In the genomic region with DNA sequence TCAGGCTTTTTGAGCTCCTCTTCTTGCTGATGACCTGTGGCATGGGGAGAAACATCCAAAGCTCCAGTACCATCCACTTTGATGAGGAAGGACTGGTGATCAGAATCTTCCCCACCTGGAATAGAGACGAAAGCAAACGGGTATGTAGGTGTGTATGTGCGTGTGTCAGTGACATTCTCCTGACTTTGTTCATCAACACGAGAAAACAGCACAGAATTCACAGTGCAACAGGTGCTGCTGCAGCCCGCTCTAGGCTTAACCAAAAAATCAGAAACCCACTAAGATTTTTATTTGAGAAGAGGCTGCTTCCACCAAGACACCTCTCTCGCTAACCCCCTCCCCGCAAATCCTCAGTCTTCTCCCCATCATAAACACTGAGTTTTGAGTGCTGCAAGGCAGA, we compare ENCODE assay signal across 1 cellular context.
TF ChIP-seq lines count a peak whose summit lies in the region.

No MANE protein-coding gene starts in this region.

TF ChIP-seq in K562, 482 proteins besides CTCF, POLR2A, EP300 and RAD21:
- TF ChIP-seq TEAD1 (CRISPR knock-in tag; IDR thresholded peaks at IDR 0.05), result no peak
- no peak for TF ChIP-seq ZNF79 (CRISPR knock-in tag; IDR thresholded peaks at IDR 0.05; ENCODE audit: low read depth)
- TF ChIP-seq ZNF121 (CRISPR knock-in tag; conservative IDR thresholded peaks at IDR 0.05), result no peak
- no peak for TF ChIP-seq ATF1 (CRISPR knock-in tag; IDR thresholded peaks at IDR 0.05)
- TF ChIP-seq ATF1 (tag; IDR thresholded peaks at IDR 0.05), result no peak
- TF ChIP-seq DNMT1 (IDR thresholded peaks at IDR 0.05), result no peak
- TF ChIP-seq, protein P1, sequence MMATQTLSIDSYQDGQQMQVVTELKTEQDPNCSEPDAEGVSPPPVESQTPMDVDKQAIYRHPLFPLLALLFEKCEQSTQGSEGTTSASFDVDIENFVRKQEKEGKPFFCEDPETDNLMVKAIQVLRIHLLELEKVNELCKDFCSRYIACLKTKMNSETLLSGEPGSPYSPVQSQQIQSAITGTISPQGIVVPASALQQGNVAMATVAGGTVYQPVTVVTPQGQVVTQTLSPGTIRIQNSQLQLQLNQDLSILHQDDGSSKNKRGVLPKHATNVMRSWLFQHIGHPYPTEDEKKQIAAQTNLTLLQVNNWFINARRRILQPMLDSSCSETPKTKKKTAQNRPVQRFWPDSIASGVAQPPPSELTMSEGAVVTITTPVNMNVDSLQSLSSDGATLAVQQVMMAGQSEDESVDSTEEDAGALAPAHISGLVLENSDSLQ (IDR thresholded peaks at IDR 0.05), result no peak
- TF ChIP-seq BHLHE40 (IDR thresholded peaks at IDR 0.05; ENCODE audit: low read length), result no peak
- TF ChIP-seq HLTF (IDR thresholded peaks at IDR 0.05), result no peak
- TF ChIP-seq ZNF282 (CRISPR knock-in tag; IDR thresholded peaks at IDR 0.05), result no peak
- TF ChIP-seq, protein P2, sequence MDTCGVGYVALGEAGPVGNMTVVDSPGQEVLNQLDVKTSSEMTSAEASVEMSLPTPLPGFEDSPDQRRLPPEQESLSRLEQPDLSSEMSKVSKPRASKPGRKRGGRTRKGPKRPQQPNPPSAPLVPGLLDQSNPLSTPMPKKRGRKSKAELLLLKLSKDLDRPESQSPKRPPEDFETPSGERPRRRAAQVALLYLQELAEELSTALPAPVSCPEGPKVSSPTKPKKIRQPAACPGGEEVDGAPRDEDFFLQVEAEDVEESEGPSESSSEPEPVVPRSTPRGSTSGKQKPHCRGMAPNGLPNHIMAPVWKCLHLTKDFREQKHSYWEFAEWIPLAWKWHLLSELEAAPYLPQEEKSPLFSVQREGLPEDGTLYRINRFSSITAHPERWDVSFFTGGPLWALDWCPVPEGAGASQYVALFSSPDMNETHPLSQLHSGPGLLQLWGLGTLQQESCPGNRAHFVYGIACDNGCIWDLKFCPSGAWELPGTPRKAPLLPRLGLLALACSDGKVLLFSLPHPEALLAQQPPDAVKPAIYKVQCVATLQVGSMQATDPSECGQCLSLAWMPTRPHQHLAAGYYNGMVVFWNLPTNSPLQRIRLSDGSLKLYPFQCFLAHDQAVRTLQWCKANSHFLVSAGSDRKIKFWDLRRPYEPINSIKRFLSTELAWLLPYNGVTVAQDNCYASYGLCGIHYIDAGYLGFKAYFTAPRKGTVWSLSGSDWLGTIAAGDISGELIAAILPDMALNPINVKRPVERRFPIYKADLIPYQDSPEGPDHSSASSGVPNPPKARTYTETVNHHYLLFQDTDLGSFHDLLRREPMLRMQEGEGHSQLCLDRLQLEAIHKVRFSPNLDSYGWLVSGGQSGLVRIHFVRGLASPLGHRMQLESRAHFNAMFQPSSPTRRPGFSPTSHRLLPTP (IDR thresholded peaks at IDR 0.05; ENCODE audit: borderline replicate concordance, extremely low read depth, insufficient read length), result no peak
- TF ChIP-seq ZNF830 (CRISPR knock-in tag; IDR thresholded peaks at IDR 0.05), result no peak
- TF ChIP-seq NRF1 (conservative IDR thresholded peaks at IDR 0.05 in 1 of 2, IDR thresholded peaks at IDR 0.05 in 1 of 2), result no peak
- no peak for TF ChIP-seq CBFA2T2 (conservative IDR thresholded peaks at IDR 0.05)
- no peak for TF ChIP-seq SOX6 (IDR thresholded peaks at IDR 0.05)
- TF ChIP-seq, protein P3, sequence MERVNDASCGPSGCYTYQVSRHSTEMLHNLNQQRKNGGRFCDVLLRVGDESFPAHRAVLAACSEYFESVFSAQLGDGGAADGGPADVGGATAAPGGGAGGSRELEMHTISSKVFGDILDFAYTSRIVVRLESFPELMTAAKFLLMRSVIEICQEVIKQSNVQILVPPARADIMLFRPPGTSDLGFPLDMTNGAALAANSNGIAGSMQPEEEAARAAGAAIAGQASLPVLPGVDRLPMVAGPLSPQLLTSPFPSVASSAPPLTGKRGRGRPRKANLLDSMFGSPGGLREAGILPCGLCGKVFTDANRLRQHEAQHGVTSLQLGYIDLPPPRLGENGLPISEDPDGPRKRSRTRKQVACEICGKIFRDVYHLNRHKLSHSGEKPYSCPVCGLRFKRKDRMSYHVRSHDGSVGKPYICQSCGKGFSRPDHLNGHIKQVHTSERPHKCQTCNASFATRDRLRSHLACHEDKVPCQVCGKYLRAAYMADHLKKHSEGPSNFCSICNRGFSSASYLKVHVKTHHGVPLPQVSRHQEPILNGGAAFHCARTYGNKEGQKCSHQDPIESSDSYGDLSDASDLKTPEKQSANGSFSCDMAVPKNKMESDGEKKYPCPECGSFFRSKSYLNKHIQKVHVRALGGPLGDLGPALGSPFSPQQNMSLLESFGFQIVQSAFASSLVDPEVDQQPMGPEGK (CRISPR knock-in tag; IDR thresholded peaks at IDR 0.05; ENCODE audit: borderline replicate concordance), result no peak
